ENCODE assay signal across 1 cellular context in the genomic region with DNA sequence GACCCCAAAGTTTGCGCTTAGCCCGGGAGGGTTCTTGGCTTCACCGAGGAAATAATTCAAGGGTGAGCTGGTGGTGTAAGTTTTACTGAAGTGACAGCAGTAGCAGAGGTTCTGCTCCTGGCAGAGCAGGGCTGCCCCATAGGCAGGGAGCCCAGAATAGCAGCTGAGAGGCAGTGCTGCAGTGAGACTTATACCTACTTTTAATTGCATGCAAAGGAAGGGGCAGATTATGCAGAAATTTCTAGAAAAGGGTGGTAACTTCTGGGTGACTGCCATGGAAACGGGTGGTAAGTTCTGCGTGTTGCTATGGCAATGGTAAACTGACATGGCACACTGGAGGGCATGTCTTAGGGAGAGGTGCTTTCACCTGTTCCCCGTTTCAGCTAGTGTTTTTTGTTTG.
TF ChIP-seq lines count a peak whose summit lies in the region.

No MANE protein-coding gene starts in this region.

TF ChIP-seq in GM23338, 12 proteins besides CTCF, POLR2A, EP300 and RAD21 (continued from another document):
- TF ChIP-seq ZNF114 (CRISPR knock-in tag; IDR thresholded peaks at IDR 0.05) (no peak), NANOG (IDR thresholded peaks at IDR 0.05; ENCODE audit: borderline replicate concordance) (no peak), EZH2 (IDR thresholded peaks at IDR 0.05; ENCODE audit: low read depth, unreplicated experiment) (no peak), ZNF331 (CRISPR knock-in tag; IDR thresholded peaks at IDR 0.05; ENCODE audit: low read depth) (no peak), JUNB (IDR thresholded peaks at IDR 0.05; ENCODE audit: unreplicated experiment) (no peak)
- TF ChIP-seq, protein P1, sequence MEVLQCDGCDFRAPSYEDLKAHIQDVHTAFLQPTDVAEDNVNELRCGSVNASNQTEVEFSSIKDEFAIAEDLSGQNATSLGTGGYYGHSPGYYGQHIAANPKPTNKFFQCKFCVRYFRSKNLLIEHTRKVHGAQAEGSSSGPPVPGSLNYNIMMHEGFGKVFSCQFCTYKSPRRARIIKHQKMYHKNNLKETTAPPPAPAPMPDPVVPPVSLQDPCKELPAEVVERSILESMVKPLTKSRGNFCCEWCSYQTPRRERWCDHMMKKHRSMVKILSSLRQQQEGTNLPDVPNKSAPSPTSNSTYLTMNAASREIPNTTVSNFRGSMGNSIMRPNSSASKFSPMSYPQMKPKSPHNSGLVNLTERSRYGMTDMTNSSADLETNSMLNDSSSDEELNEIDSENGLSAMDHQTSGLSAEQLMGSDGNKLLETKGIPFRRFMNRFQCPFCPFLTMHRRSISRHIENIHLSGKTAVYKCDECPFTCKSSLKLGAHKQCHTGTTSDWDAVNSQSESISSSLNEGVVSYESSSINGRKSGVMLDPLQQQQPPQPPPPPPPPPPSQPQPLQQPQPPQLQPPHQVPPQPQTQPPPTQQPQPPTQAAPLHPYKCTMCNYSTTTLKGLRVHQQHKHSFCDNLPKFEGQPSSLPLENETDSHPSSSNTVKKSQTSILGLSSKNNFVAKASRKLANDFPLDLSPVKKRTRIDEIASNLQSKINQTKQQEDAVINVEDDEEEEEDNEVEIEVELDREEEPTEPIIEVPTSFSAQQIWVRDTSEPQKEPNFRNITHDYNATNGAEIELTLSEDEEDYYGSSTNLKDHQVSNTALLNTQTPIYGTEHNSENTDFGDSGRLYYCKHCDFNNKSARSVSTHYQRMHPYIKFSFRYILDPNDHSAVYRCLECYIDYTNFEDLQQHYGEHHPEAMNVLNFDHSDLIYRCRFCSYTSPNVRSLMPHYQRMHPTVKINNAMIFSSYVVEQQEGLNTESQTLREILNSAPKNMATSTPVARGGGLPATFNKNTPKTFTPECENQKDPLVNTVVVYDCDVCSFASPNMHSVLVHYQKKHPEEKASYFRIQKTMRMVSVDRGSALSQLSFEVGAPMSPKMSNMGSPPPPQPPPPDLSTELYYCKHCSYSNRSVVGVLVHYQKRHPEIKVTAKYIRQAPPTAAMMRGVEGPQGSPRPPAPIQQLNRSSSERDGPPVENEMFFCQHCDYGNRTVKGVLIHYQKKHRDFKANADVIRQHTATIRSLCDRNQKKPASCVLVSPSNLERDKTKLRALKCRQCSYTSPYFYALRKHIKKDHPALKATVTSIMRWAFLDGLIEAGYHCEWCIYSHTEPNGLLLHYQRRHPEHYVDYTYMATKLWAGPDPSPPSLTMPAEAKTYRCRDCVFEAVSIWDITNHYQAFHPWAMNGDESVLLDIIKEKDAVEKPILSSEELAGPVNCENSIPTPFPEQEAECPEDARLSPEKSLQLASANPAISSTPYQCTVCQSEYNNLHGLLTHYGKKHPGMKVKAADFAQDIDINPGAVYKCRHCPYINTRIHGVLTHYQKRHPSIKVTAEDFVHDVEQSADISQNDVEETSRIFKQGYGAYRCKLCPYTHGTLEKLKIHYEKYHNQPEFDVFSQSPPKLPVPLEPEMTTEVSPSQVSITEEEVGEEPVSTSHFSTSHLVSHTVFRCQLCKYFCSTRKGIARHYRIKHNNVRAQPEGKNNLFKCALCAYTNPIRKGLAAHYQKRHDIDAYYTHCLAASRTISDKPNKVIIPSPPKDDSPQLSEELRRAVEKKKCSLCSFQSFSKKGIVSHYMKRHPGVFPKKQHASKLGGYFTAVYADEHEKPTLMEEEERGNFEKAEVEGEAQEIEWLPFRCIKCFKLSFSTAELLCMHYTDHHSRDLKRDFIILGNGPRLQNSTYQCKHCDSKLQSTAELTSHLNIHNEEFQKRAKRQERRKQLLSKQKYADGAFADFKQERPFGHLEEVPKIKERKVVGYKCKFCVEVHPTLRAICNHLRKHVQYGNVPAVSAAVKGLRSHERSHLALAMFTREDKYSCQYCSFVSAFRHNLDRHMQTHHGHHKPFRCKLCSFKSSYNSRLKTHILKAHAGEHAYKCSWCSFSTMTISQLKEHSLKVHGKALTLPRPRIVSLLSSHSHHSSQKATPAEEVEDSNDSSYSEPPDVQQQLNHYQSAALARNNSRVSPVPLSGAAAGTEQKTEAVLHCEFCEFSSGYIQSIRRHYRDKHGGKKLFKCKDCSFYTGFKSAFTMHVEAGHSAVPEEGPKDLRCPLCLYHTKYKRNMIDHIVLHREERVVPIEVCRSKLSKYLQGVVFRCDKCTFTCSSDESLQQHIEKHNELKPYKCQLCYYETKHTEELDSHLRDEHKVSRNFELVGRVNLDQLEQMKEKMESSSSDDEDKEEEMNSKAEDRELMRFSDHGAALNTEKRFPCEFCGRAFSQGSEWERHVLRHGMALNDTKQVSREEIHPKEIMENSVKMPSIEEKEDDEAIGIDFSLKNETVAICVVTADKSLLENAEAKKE (CRISPR knock-in tag; IDR thresholded peaks at IDR 0.05): no peak
